ENCODE assay signal across 2 cellular contexts in genomic region chr1:218661411-218661810, GRCh38.
TF ChIP-seq lines count a peak whose summit lies in the region.

No MANE protein-coding gene starts in this region.

TF ChIP-seq in SK-N-SH, 30 proteins besides CTCF, POLR2A, EP300 and RAD21 (continued from another document):
- TF ChIP-seq FOSL2 (IDR thresholded peaks at IDR 0.05; ENCODE audit: borderline replicate concordance, low read depth) (no peak), GATA2 (CRISPR knock-in tag; IDR thresholded peaks at IDR 0.05) (no peak), CHD2 (IDR thresholded peaks at IDR 0.05; ENCODE audit: low read length, partially characterized antibody) (no peak), TCF12 (IDR thresholded peaks at IDR 0.05) (no peak)

TF ChIP-seq in SK-N-SH treated with all-trans-retinoic acid at 6 μM for 48 hours, 23 proteins besides CTCF, POLR2A, EP300 and RAD21 (continued from another document):
- TF ChIP-seq CSRNP3 (CRISPR knock-in tag; IDR thresholded peaks at IDR 0.05) = no peak
- TF ChIP-seq RARB (CRISPR knock-in tag; IDR thresholded peaks at IDR 0.05) = no peak
- TF ChIP-seq, protein P1, sequence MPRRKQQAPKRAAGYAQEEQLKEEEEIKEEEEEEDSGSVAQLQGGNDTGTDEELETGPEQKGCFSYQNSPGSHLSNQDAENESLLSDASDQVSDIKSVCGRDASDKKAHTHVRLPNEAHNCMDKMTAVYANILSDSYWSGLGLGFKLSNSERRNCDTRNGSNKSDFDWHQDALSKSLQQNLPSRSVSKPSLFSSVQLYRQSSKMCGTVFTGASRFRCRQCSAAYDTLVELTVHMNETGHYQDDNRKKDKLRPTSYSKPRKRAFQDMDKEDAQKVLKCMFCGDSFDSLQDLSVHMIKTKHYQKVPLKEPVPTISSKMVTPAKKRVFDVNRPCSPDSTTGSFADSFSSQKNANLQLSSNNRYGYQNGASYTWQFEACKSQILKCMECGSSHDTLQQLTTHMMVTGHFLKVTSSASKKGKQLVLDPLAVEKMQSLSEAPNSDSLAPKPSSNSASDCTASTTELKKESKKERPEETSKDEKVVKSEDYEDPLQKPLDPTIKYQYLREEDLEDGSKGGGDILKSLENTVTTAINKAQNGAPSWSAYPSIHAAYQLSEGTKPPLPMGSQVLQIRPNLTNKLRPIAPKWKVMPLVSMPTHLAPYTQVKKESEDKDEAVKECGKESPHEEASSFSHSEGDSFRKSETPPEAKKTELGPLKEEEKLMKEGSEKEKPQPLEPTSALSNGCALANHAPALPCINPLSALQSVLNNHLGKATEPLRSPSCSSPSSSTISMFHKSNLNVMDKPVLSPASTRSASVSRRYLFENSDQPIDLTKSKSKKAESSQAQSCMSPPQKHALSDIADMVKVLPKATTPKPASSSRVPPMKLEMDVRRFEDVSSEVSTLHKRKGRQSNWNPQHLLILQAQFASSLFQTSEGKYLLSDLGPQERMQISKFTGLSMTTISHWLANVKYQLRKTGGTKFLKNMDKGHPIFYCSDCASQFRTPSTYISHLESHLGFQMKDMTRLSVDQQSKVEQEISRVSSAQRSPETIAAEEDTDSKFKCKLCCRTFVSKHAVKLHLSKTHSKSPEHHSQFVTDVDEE (CRISPR knock-in tag; IDR thresholded peaks at IDR 0.05) = no peak
- no peak for TF ChIP-seq TOX (CRISPR knock-in tag; IDR thresholded peaks at IDR 0.05; ENCODE audit: borderline replicate concordance)
- TF ChIP-seq ISL1 (CRISPR knock-in tag; IDR thresholded peaks at IDR 0.05) = no peak
- TF ChIP-seq SNAI2 (CRISPR knock-in tag; IDR thresholded peaks at IDR 0.05) = no peak
- no peak for TF ChIP-seq PPARA (CRISPR knock-in tag; IDR thresholded peaks at IDR 0.05; ENCODE audit: borderline replicate concordance)
- TF ChIP-seq ZFP30 (CRISPR knock-in tag; IDR thresholded peaks at IDR 0.05) = no peak
- TF ChIP-seq ESRRG (CRISPR knock-in tag; IDR thresholded peaks at IDR 0.05) = no peak
- TF ChIP-seq GLIS3 (CRISPR knock-in tag; IDR thresholded peaks at IDR 0.05) = no peak
- no peak for TF ChIP-seq TCF4 (CRISPR knock-in tag; IDR thresholded peaks at IDR 0.05; ENCODE audit: borderline replicate concordance)
- no peak for TF ChIP-seq CSDC2 (CRISPR knock-in tag; IDR thresholded peaks at IDR 0.05)
- no peak for TF ChIP-seq OSR1 (CRISPR knock-in tag; IDR thresholded peaks at IDR 0.05)
- TF ChIP-seq, protein P2, sequence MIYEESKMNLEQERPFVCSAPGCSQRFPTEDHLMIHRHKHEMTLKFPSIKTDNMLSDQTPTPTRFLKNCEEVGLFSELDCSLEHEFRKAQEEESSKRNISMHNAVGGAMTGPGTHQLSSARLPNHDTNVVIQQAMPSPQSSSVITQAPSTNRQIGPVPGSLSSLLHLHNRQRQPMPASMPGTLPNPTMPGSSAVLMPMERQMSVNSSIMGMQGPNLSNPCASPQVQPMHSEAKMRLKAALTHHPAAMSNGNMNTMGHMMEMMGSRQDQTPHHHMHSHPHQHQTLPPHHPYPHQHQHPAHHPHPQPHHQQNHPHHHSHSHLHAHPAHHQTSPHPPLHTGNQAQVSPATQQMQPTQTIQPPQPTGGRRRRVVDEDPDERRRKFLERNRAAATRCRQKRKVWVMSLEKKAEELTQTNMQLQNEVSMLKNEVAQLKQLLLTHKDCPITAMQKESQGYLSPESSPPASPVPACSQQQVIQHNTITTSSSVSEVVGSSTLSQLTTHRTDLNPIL (CRISPR knock-in tag; IDR thresholded peaks at IDR 0.05; ENCODE audit: low read depth) = no peak
- TF ChIP-seq ZNF70 (CRISPR knock-in tag; IDR thresholded peaks at IDR 0.05) = no peak
- no peak for TF ChIP-seq ZNF565 (CRISPR knock-in tag; conservative IDR thresholded peaks at IDR 0.05; ENCODE audit: low read depth)
